In the genomic region with DNA sequence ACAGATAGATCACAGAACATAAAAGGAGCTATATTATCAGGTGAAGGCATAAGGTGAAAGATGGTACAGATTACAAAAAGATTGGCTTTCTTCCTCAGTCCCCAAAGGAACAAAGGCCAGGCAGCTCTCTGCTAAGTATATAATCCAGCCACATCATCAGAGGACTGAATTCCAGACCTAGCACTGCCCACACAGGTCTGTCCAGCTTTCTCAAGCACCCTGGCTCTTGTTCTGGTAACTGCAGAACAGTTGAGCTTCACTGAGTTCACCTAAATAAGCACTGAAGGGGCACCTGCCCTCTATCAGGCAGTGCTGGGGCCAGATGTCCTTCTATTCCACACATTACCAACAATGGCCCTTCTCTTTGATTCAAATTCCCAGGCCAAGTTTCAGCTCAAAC, we compare ENCODE assay signal across 21 cellular contexts. TPM values are rescaled to one million over a fixed set of nuclear protein-coding genes. Genes with fewer than 3 reads are reported as not detected.
"Had no signal": no experiment of that assay in that cellular context is flagged by ENCODE, and none has a peak within 500 bp of the region (broad histone marks: within the 10 kb centered on the region; RNA-seq: fewer than 3 reads in every experiment).

No MANE protein-coding gene starts in this region.

- H3K9me3 ChIP-seq: heart left ventricle, prostate gland, testis, transverse colon had no signal

- H3K27ac ChIP-seq: heart left ventricle, parathyroid adenoma, prostate gland, testis, transverse colon had no signal

- H3K4me1 ChIP-seq: heart left ventricle, parathyroid adenoma, prostate gland, testis, transverse colon had no signal

- H3K36me3 ChIP-seq: heart left ventricle, prostate gland, transverse colon had no signal

- H3K4me3 ChIP-seq: heart left ventricle, prostate gland, testis, transverse colon had no signal

- ATAC-seq: effector memory CD8-positive, alpha-beta T cell; heart left ventricle; left lobe of liver; sciatic nerve; stimulated activated naive B cell treated with anti-CD40 and anti-IgM and Interleukin-4, amounts not matched to agents 10 μg/mL and 1 μg/mL and 100 μg/mL, for 72 hours; stimulated activated naive CD8-positive, alpha-beta T cell treated with anti-CD3 and anti-CD28 coated beads, Interleukin-15, amount 100 ng/mL, for 72 hours had no signal

- DNase-seq: effector memory CD8-positive, alpha-beta T cell; erythroblast; foreskin melanocyte; heart left ventricle; hippocampal formation; mesendoderm; naive B cell; stimulated activated CD4-positive, alpha-beta T cell treated with anti-CD3 and anti-CD28 coated beads, Interleukin-2, amount 100 ng/mL, for 24 hours; stimulated activated CD4-positive, alpha-beta T cell treated with anti-CD3 and anti-CD28 coated beads, Interleukin-4, amount 100 ng/mL, for 4 hours; stimulated activated naive B cell treated with anti-CD40 and anti-IgM and Interleukin-4, amounts not matched to agents 10 μg/mL and 1 μg/mL and 100 μg/mL, for 72 hours; stimulated activated naive CD8-positive, alpha-beta T cell treated with anti-CD3 and anti-CD28 coated beads, Interleukin-15, amount 100 ng/mL, for 72 hours; testis; transverse colon had no signal

- H3K27me3 ChIP-seq: testis had no signal

RNA-seq across cellular contexts. Expression of gene DUOXA1, which starts 6.3 kb away (rescaled TPM):
- total RNA-seq: left lobe of liver, lung microvascular endothelial cell, skeletal muscle tissue had no signal

RNA-seq across cellular contexts. Expression of gene DUOX1, which starts 6.4 kb away (rescaled TPM):
- total RNA-seq: lung microvascular endothelial cell had no signal

RNA-seq across cellular contexts. Expression of gene DUOXA2, which starts 9.3 kb away (rescaled TPM):
- total RNA-seq: heart left ventricle, left lobe of liver, lung microvascular endothelial cell, omental fat pad, prostate gland, sciatic nerve, skeletal muscle tissue, subcutaneous adipose tissue had no signal

RNA-seq across cellular contexts. Expression of gene DUOX2, which starts 9.4 kb away (rescaled TPM):
- total RNA-seq: lung microvascular endothelial cell had no signal
